ENCODE assay signal across 26 cellular contexts in genomic region chr17:12118617-12119016, GRCh38.
DNase-seq lines count a peak whose midpoint lies in the region; ATAC-seq and TF ChIP-seq lines count a peak whose summit lies in the region.
"Had no signal": no experiment of that assay in that cellular context is flagged by ENCODE, and none has a peak within 500 bp of the region (broad histone marks: within the 10 kb centered on the region; RNA-seq: fewer than 3 reads in every experiment).

No MANE protein-coding gene starts in this region.

- no peak overlapping the region for H2BK15ac ChIP-seq in IMR-90 (ENCODE audit: low read depth, low read length)

- intact Hi-C loops in IMR-90 (cut with micrococcal nuclease) = no loop called here
- intact Hi-C loops in mammary epithelial cell (cut with micrococcal nuclease) = no loop called here

- TF ChIP-seq RAD21 in IMR-90 (IDR thresholded peaks at IDR 0.05; ENCODE audit: low read length) = no peak

- H3K36me3 ChIP-seq in IMR-90 (ENCODE audit: control insufficient read depth, insufficient read depth, low read length) (peaks cover 13% of the 10 kb centered on the region), mammary epithelial cell (ENCODE audit: insufficient read depth, low read length) (peaks cover 13% of the 10 kb centered on the region)

- H4K5ac ChIP-seq in IMR-90 (ENCODE audit: low read depth, low read length) = no peak overlapping the region

- no peak overlapping the region for H2BK20ac ChIP-seq in IMR-90 (ENCODE audit: low read depth, low read length)

- H4K20me1 ChIP-seq in IMR-90 (ENCODE audit: insufficient read depth, low read length) (no peaks in the 10 kb centered on the region; the same call in 1 of the 2 replicates), mammary epithelial cell (ENCODE audit: insufficient read depth, low read length) (no peaks in the 10 kb centered on the region)
- H4K20me1 ChIP-seq: BLaER1 had no signal

- no peak overlapping the region for H3K14ac ChIP-seq in IMR-90 (replicated peaks; ENCODE audit: low read depth, low read length)

- H3K27me3 ChIP-seq in IMR-90 (ENCODE audit: control insufficient read depth, insufficient read depth, low read length) (no peaks in the 10 kb centered on the region), mammary epithelial cell (ENCODE audit: insufficient read depth, low read length) (no peaks in the 10 kb centered on the region)
- H3K27me3 ChIP-seq: BLaER1 had no signal

- H3K4ac ChIP-seq in IMR-90 (ENCODE audit: low read depth, low read length) = no peak overlapping the region

- no peak overlapping the region for H4K8ac ChIP-seq in IMR-90 (ENCODE audit: low read depth in 2 of 2, low read length in 2 of 2)

- H3K56ac ChIP-seq in IMR-90 (ENCODE audit: extremely low read depth, insufficient read depth, low read length) = no peak overlapping the region

- H3K4me1 ChIP-seq in IMR-90 (ENCODE audit: control insufficient read depth, insufficient read depth, low read length) (no peaks in the 10 kb centered on the region), mammary epithelial cell (ENCODE audit: insufficient read depth, low read length) (no peaks in the 10 kb centered on the region)
- H3K4me1 ChIP-seq: BLaER1, Caco-2 had no signal

- TF ChIP-seq POLR2A in IMR-90 (IDR thresholded peaks at IDR 0.05; ENCODE audit: low read depth, low read length) = no peak

- no peak for TF ChIP-seq CTCF in IMR-90 (conservative IDR thresholded peaks at IDR 0.05; ENCODE audit: low read depth, low read length)
- no peak for TF ChIP-seq CTCF in mammary epithelial cell (conservative IDR thresholded peaks at IDR 0.05 in 1 of 2, IDR thresholded peaks at IDR 0.05 in 1 of 2; ENCODE audit: extremely low read depth in 1 of 2, insufficient read depth in 1 of 2, low read depth in 1 of 2, low read length in 2 of 2)
- TF ChIP-seq CTCF in foreskin fibroblast (IDR thresholded peaks at IDR 0.05; ENCODE audit: low read depth, low read length) = no peak

- WGBS in IMR-90 (ENCODE audit: extremely low coverage in 2 of 2, insufficient read length in 1 of 2), 2 experiments = no CpG with 5 or more reads among the region's 3 CpGs
- 75% methylated on average over 3 of the region's 3 CpGs for WGBS in mammary epithelial cell (ENCODE audit: low coverage, missing lambda C conversion rate)

- no peak overlapping the region for H4K91ac ChIP-seq in IMR-90 (ENCODE audit: insufficient read depth, low read depth, low read length)

- no peak overlapping the region for H3K23ac ChIP-seq in IMR-90 (ENCODE audit: low read depth, low read length)

- no peak overlapping the region for H3K9ac ChIP-seq in IMR-90 (ENCODE audit: low read depth, low read length)
- H3K9ac ChIP-seq in mammary epithelial cell (ENCODE audit: insufficient read depth, low read length) = no peak overlapping the region
- H3K9ac ChIP-seq: BLaER1 had no signal

- no peak overlapping the region for H3K18ac ChIP-seq in IMR-90 (ENCODE audit: low read depth, low read length)

- CTCF ChIA-PET in IMR-90 (lab: Yijun Ruan, JAX) = no interaction called here
- CTCF ChIA-PET in mammary epithelial cell (lab: Charles Lee; ENCODE audit: low non-redundant PET) = no interaction called here

- H3K4me3 ChIP-seq in IMR-90 (ENCODE audit: insufficient read depth, low read depth, low read length) (no peak overlapping the region), mammary epithelial cell (replicated peaks in 1 of 3; ENCODE audit: insufficient read depth in 1 of 3, low read depth in 2 of 3, low read length in 3 of 3) (no peak overlapping the region), foreskin fibroblast (ENCODE audit: low read depth in 1 of 2, low read length in 2 of 2) (no peak overlapping the region)
- H3K4me3 ChIP-seq: BLaER1, K562 had no signal

- H3K27ac ChIP-seq in IMR-90 (ENCODE audit: insufficient read depth, low read length) (no peak overlapping the region), mammary epithelial cell (ENCODE audit: insufficient read depth, low read depth, low read length) (no peak overlapping the region)
- H3K27ac ChIP-seq: BLaER1 had no signal

- no peak overlapping the region for H2BK120ac ChIP-seq in IMR-90 (ENCODE audit: low read depth, low read length)

- H2AK5ac ChIP-seq in IMR-90 (ENCODE audit: low read depth, low read length) = no peak overlapping the region

- no peaks in the 10 kb centered on the region for H3K9me1 ChIP-seq in IMR-90 (ENCODE audit: insufficient read depth, low read length)

- H2AFZ ChIP-seq in IMR-90 (replicated peaks; ENCODE audit: low read length, poor library complexity) (no peak overlapping the region), mammary epithelial cell (ENCODE audit: low read depth, low read length) (no peak overlapping the region)

- H3K9me3 ChIP-seq in IMR-90 (ENCODE audit: control insufficient read depth, insufficient read depth, low read length) = no peaks in the 10 kb centered on the region
- H3K9me3 ChIP-seq in mammary epithelial cell (replicated peaks; ENCODE audit: insufficient read depth, low read length) = no peaks in the 10 kb centered on the region
- H3K9me3 ChIP-seq: BLaER1, Caco-2 had no signal

- H2AK9ac ChIP-seq in IMR-90 (replicated peaks; ENCODE audit: low read depth, low read length, poor library complexity) = no peak overlapping the region

- H3K79me2 ChIP-seq in mammary epithelial cell (ENCODE audit: insufficient read depth, low read length) = peaks cover 6% of the 10 kb centered on the region

- in situ Hi-C loops in IMR-90 (cut with MboI; ENCODE audit: low sequenced_read_pairs) = no loop called here
- in situ Hi-C loops in mammary epithelial cell (cut with MboI; ENCODE audit: low sequenced_read_pairs in 2 of 2) = no loop called here

- H3K79me1 ChIP-seq in IMR-90 (ENCODE audit: low read depth in 1 of 2, low read length in 2 of 2) = peaks cover 2 to 24% of the 10 kb centered on the region in 2 experiments; a peak in 3 of 4 replicates

- DNase-seq in EL (peak; percentile 7), IMR-90 (peak; percentile 10), mammary epithelial cell (peak; percentile 43), foreskin fibroblast (peak; percentile 13 to 53), DMS53 treated with DMSO at 0.1 percent for 48 hours (lab: John Stamatoyannopoulos, UW; ENCODE audit: unreplicated experiment) (no peak), NCI-H2081 treated with DMSO at 0.1 percent for 48 hours (lab: John Stamatoyannopoulos, UW) (no peak)
- DNase-seq: Caco-2; CD4-positive, alpha-beta memory T cell; DMS 273 treated with DMSO at 0.1 percent for 48 hours; DND-41; GDM1; NCI-H1105; NCI-H146; NCI-H2029 treated with DMSO at 0.1 percent for 48 hours; NCI-H2171; NCI-H345; NCI-H524; NCI-H774; NK-92 treated with Interleukin-12 subunit alpha and Interleukin-12 subunit beta, amount 100 ng/mL, for 24 hours had no signal

- H3K4me2 ChIP-seq in IMR-90 (ENCODE audit: low read depth, low read length) (no peak overlapping the region), mammary epithelial cell (ENCODE audit: insufficient read depth, low read depth, low read length) (no peak overlapping the region)
- H3K4me2 ChIP-seq: BLaER1 had no signal

- no peak overlapping the region for H2BK5ac ChIP-seq in IMR-90 (ENCODE audit: low read depth, low read length, poor library complexity, severe bottlenecking)

- dilution Hi-C loops in IMR-90 (cut with HindIII; ENCODE audit: low sequenced_read_pairs, unreplicated experiment) = no loop called here
- dilution Hi-C loops in mammary epithelial cell (cut with HindIII; ENCODE audit: low sequenced_read_pairs) = no loop called here

- ATAC-seq in IMR-90 (ENCODE audit: low read depth) = no peak
- ATAC-seq in GM21619 (IDR thresholded peaks at IDR 0.05; ENCODE audit: unreplicated experiment) = no peak
- no peak for ATAC-seq in HG03457 (IDR thresholded peaks at IDR 0.05; ENCODE audit: unreplicated experiment)
- ATAC-seq: HCT116, K562, Panc1, SK-N-SH treated with all-trans-retinoic acid at 6 μM for 48 hours had no signal

- POLR2A ChIA-PET in IMR-90 (lab: Charles Lee; ENCODE audit: unreplicated experiment) = no interaction called here

- no TSS peak for BruUV-seq in IMR-90 (replicated peaks; lab: Mats Ljungman, UMichigan)
- BruUV-seq in mammary epithelial cell (replicated peaks; lab: Mats Ljungman, UMichigan) = no TSS peak

TF ChIP-seq in IMR-90, 13 proteins besides CTCF, POLR2A, EP300 and RAD21:
- no peak for TF ChIP-seq CHD1 (IDR thresholded peaks at IDR 0.05; ENCODE audit: low read depth, low read length)
- no peak for TF ChIP-seq BHLHE40 (IDR thresholded peaks at IDR 0.05; ENCODE audit: low read depth, low read length)
- TF ChIP-seq RFX5 (IDR thresholded peaks at IDR 0.05; ENCODE audit: low read depth, low read length) = no peak
- no peak for TF ChIP-seq NFE2L2 (IDR thresholded peaks at IDR 0.05; ENCODE audit: low read depth, low read length)
- TF ChIP-seq SMC3 (IDR thresholded peaks at IDR 0.05; ENCODE audit: low read depth, low read length) = no peak
- no peak for TF ChIP-seq USF2 (IDR thresholded peaks at IDR 0.05; ENCODE audit: low read depth, low read length)

Comparison
In these comparisons a context has a peak if more than half of its experiments do, and no peak if none do; other contexts are left out.
1. DNase-seq: peak in EL (single experiment), IMR-90 (single experiment), mammary epithelial cell (single experiment) and foreskin fibroblast (2 of 2); none in DMS53 treated with DMSO at 0.1 percent for 48 hours (single experiment) and NCI-H2081 treated with DMSO at 0.1 percent for 48 hours (single experiment).